In the genomic region with DNA sequence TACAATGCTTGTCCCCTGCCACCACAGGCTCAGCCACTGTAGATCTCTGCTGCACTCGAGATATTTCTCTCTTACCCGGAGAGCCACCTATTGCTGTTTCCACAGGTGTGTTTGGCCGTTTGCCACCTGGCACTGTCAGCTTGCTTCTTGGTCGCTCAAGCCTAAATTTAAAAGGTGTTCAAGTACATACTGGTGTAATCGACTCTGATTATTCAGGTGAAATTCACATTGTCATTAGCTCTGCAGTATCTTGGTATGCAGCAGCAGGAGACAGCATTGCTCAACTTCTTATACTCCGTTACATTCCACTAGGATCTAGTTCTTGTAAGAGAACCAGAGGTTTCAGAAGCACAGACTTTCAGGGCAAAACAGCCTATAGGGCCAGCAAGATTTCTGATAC, we compare ENCODE assay signal across 19 cellular contexts.
DNase-seq lines count a peak whose midpoint lies in the region; ATAC-seq, FAIRE-seq and TF ChIP-seq lines count a peak whose summit lies in the region.
"Had no signal": no experiment of that assay in that cellular context is flagged by ENCODE, and none has a peak within 500 bp of the region (broad histone marks: within the 10 kb centered on the region; RNA-seq: fewer than 3 reads in every experiment).

No MANE protein-coding gene starts in this region.

- no peak overlapping the region for H2AK5ac ChIP-seq in mesendoderm (ENCODE audit: low read length)

- ATAC-seq in body of pancreas: no peak
- no peak for ATAC-seq in HG03095 (IDR thresholded peaks at IDR 0.05; ENCODE audit: unreplicated experiment)
- ATAC-seq: heart left ventricle, mucosa of descending colon, PC-3 had no signal

- H3K9ac ChIP-seq in mesendoderm (ENCODE audit: low read length) (no peak overlapping the region), MM.1S (ENCODE audit: low read length) (no peak overlapping the region)
- H3K9ac ChIP-seq: SK-N-SH had no signal

- no peak overlapping the region for H2BK15ac ChIP-seq in mesendoderm (replicated peaks; ENCODE audit: low read depth)

- no peak overlapping the region for H4K5ac ChIP-seq in mesendoderm (ENCODE audit: low read length)

- no peak overlapping the region for H3K18ac ChIP-seq in mesendoderm (ENCODE audit: low read length)

- no peak overlapping the region for H4K8ac ChIP-seq in mesendoderm (ENCODE audit: low read depth, low read length)

- H3K4me3 ChIP-seq in body of pancreas (no peak overlapping the region), mesendoderm (ENCODE audit: low read length) (no peak overlapping the region), small intestine (ENCODE audit: low read depth in 1 of 2, low read length in 2 of 2) (no peak overlapping the region), MM.1S (ENCODE audit: low read length) (no peak overlapping the region)
- H3K4me3 ChIP-seq: HAP-1, heart left ventricle, MG63, mucosa of descending colon, thoracic aorta had no signal

- no peaks in the 10 kb centered on the region for H3K9me2 ChIP-seq in MM.1S (replicated peaks; ENCODE audit: insufficient read depth, low read length)
- H3K9me2 ChIP-seq: SK-N-SH had no signal

- no peaks in the 10 kb centered on the region for H3K79me2 ChIP-seq in mesendoderm (ENCODE audit: control insufficient read depth, insufficient read depth, low read length)
- no peaks in the 10 kb centered on the region for H3K79me2 ChIP-seq in MM.1S (ENCODE audit: low read length)

- no peaks in the 10 kb centered on the region for H4K20me1 ChIP-seq in MM.1S (ENCODE audit: insufficient read depth, low read length)

- intact Hi-C loops in body of pancreas (cut with DNase I): no loop called here

- H3K23ac ChIP-seq in mesendoderm (ENCODE audit: low read length): no peak overlapping the region

- peaks cover 14% of the 10 kb centered on the region for H3F3A ChIP-seq in MM.1S (ENCODE audit: insufficient read depth, low read length)

- H3K36me3 ChIP-seq in body of pancreas (replicated peaks in 1 of 2; ENCODE audit: insufficient read depth in 1 of 2, low read depth in 2 of 2) (no peaks in the 10 kb centered on the region), mesendoderm (ENCODE audit: control insufficient read depth, insufficient read depth, low read length) (no peaks in the 10 kb centered on the region), small intestine (ENCODE audit: control insufficient read depth in 2 of 2, insufficient read depth in 2 of 2, low read length in 2 of 2) (no peaks in the 10 kb centered on the region), MM.1S (replicated peaks; ENCODE audit: insufficient read depth, low read length) (no peaks in the 10 kb centered on the region)
- H3K36me3 ChIP-seq: HAP-1, heart left ventricle, MG63, thoracic aorta had no signal

- H3K27ac ChIP-seq in body of pancreas: no peak overlapping the region
- no peak overlapping the region for H3K27ac ChIP-seq in mesendoderm (ENCODE audit: low read depth, low read length)
- no peak overlapping the region for H3K27ac ChIP-seq in small intestine (ENCODE audit: low read depth in 1 of 2, low read length in 1 of 2)
- no peak overlapping the region for H3K27ac ChIP-seq in MM.1S (ENCODE audit: low read length)
- H3K27ac ChIP-seq: heart left ventricle, thoracic aorta had no signal

- no peak overlapping the region for H2BK120ac ChIP-seq in mesendoderm (ENCODE audit: low read depth, low read length)

- no peak overlapping the region for H3K4ac ChIP-seq in mesendoderm (ENCODE audit: low read depth, low read length)

- no peaks in the 10 kb centered on the region for H3K79me1 ChIP-seq in mesendoderm (ENCODE audit: low read length)

- no peaks in the 10 kb centered on the region for H3K27me3 ChIP-seq in body of pancreas
- no peaks in the 10 kb centered on the region for H3K27me3 ChIP-seq in mesendoderm (ENCODE audit: insufficient read depth, low read length, poor library complexity)
- H3K27me3 ChIP-seq in small intestine (ENCODE audit: control insufficient read depth in 2 of 2, insufficient read depth in 2 of 2, low read length in 2 of 2): no peaks in the 10 kb centered on the region
- no peaks in the 10 kb centered on the region for H3K27me3 ChIP-seq in MM.1S (replicated peaks; ENCODE audit: insufficient read depth, low read length)
- H3K27me3 ChIP-seq: heart left ventricle, MG63 had no signal

- WGBS in body of pancreas, 2 donors: 31 to 33% methylated on average over 6 of the region's 6 CpGs
- no CpG with 5 or more reads among the region's 6 CpGs for WGBS in mesendoderm (ENCODE audit: extremely low coverage, insufficient coverage, low lambda C conversion rate)
- WGBS in small intestine, 3 donors: 23 to 70% (median 30%) methylated on average over 6 of the region's 6 CpGs

- peaks cover 0 to 11% (median 0%) of the 10 kb centered on the region in 3 donors for H3K9me3 ChIP-seq in body of pancreas
- no peaks in the 10 kb centered on the region for H3K9me3 ChIP-seq in small intestine (ENCODE audit: control insufficient read depth, low read depth)
- no peaks in the 10 kb centered on the region for H3K9me3 ChIP-seq in MM.1S (replicated peaks; ENCODE audit: insufficient read depth, low read length)
- H3K9me3 ChIP-seq: heart left ventricle, MG63, mucosa of descending colon, SK-N-SH, thoracic aorta had no signal

- TF ChIP-seq CTCF in body of pancreas (IDR thresholded peaks at IDR 0.05) (no peak), MM.1S (IDR thresholded peaks at IDR 0.05; ENCODE audit: low read length) (no peak)

- H2BK5ac ChIP-seq in mesendoderm (ENCODE audit: low read length): no peak overlapping the region

- no peak for FAIRE-seq in small intestine (lab: Jason Lieb, UNC)

- H3K4me1 ChIP-seq in body of pancreas (peaks cover 4% of the 10 kb centered on the region), mesendoderm (ENCODE audit: control insufficient read depth, low read depth, low read length) (no peaks in the 10 kb centered on the region), small intestine (ENCODE audit: control insufficient read depth in 2 of 2, insufficient read depth in 1 of 2, low read depth in 1 of 2, low read length in 1 of 2) (no peaks in the 10 kb centered on the region), MM.1S (ENCODE audit: low read length) (peaks cover 23% of the 10 kb centered on the region)
- H3K4me1 ChIP-seq: HAP-1 had no signal

- no peak overlapping the region for H3K56ac ChIP-seq in mesendoderm (ENCODE audit: low read length)

- no peak overlapping the region for H2AFZ ChIP-seq in MM.1S (ENCODE audit: low read length)

- peak; percentile 44 for DNase-seq in DMS153 treated with DMSO at 0.1 percent for 48 hours (lab: John Stamatoyannopoulos, UW; ENCODE audit: unreplicated experiment)
- peak; percentile 87 for DNase-seq in NCI-H2029 (lab: John Stamatoyannopoulos, UW)
- peak; percentile 50 to 85 (median 76) for DNase-seq in body of pancreas
- peak; percentile 28 for DNase-seq in mesendoderm
- DNase-seq in SIG-M5 (lab: John Stamatoyannopoulos, UW): no peak
- DNase-seq in small intestine: no peak
- DNase-seq in MM.1S: no peak
- DNase-seq: activated CD4-positive, alpha-beta T cell treated with anti-CD3 and anti-CD28 coated beads for 48 hours; activated naive CD4-positive, alpha-beta T cell treated with anti-CD3 and anti-CD28 coated beads, Interleukin-2, amount 10 ng/mL, durations not matched to agents 7 days and 5 days; heart left ventricle; MG63; mucosa of descending colon; NCI-H2227 treated with DMSO at 0.1 percent for 48 hours; PC-3; SK-N-SH; stimulated activated CD4-positive, alpha-beta T cell treated with anti-CD3 and anti-CD28 coated beads, Interleukin-4, amount 100 ng/mL, for 24 hours had no signal

- no peak for TF ChIP-seq POLR2A in body of pancreas (IDR thresholded peaks at IDR 0.05)

- H3K4me2 ChIP-seq in mesendoderm (ENCODE audit: low read length) (no peak overlapping the region), MM.1S (ENCODE audit: low read depth, low read length) (no peak overlapping the region)
- H3K4me2 ChIP-seq: SK-N-SH had no signal

Comparison
In these comparisons a context has a peak if more than half of its experiments do, and no peak if none do; other contexts are left out.
1. DNase-seq: peak in DMS153 treated with DMSO at 0.1 percent for 48 hours (single experiment), NCI-H2029 (single experiment), body of pancreas (4 of 4) and mesendoderm (single experiment); none in SIG-M5 (single experiment), small intestine (single experiment) and MM.1S (single experiment).